Comparison of ENCODE assay signal across 8 cellular contexts in genomic region chr1:244865028-244865371, GRCh38. TPM values are rescaled to one million over a fixed set of nuclear protein-coding genes. Genes with fewer than 3 reads are reported as not detected.
A peak's percentile ranks its signal among the peaks of the same experiment; 100 is the strongest.
DNase-seq lines count a peak whose midpoint lies in the region; ATAC-seq and TF ChIP-seq lines count a peak whose summit lies in the region.

No MANE protein-coding gene starts in this region.

- H3K9me3 ChIP-seq in SU-DHL-6 (ENCODE audit: insufficient read depth, low read length) (no peaks in the 10 kb centered on the region), mesenchymal stem cell (ENCODE audit: control insufficient read depth, low read length) (no peaks in the 10 kb centered on the region), testis (no peaks in the 10 kb centered on the region)

- H4K8ac ChIP-seq in mesenchymal stem cell (ENCODE audit: low read length), result peak overlapping the region; percentile 81

- H3K27me3 ChIP-seq in SU-DHL-6 (ENCODE audit: low read length) (no peaks in the 10 kb centered on the region), mesenchymal stem cell (ENCODE audit: control insufficient read depth in 1 of 2, insufficient read depth in 1 of 2, low read length in 2 of 2) (no peaks in the 10 kb centered on the region), testis (no peaks in the 10 kb centered on the region)

- H2BK15ac ChIP-seq in mesenchymal stem cell (ENCODE audit: low read depth, poor library complexity, severe bottlenecking), result no peak overlapping the region

- peak; percentile 57 for DNase-seq in activated CD4-positive, alpha-beta T cell treated with anti-CD3 and anti-CD28 coated beads for 36 hours
- no peak for DNase-seq in activated CD4-positive, alpha-beta T cell treated with anti-CD3 and anti-CD28 coated beads for 1 hour
- DNase-seq in cerebellum (ENCODE audit: low spot score) (peak; percentile 13), mesenchymal stem cell (no peak), testis (peak; percentile 49), kidney glomerular epithelial cell (lab: John Stamatoyannopoulos, UW) (no peak)

- H3K18ac ChIP-seq in mesenchymal stem cell (ENCODE audit: low read depth in 1 of 2, low read length in 2 of 2), result peak overlapping the region; percentile 77 to 82

- H3K9me2 ChIP-seq in SU-DHL-6 (replicated peaks; ENCODE audit: insufficient read depth, low read length), result no peaks in the 10 kb centered on the region

- H3K23ac ChIP-seq in mesenchymal stem cell (ENCODE audit: low read length in 2 of 2), result no peak overlapping the region

- peaks cover 28% of the 10 kb centered on the region for H4K20me1 ChIP-seq in SU-DHL-6 (ENCODE audit: low read depth, low read length)

- intact Hi-C loops in activated CD4-positive, alpha-beta T cell treated with anti-CD3 and anti-CD28 coated beads for 36 hours (cut with DNase I, micrococcal nuclease), result loop anchor here (2.0 to 10.0 kb wide), 4 partner anchors 54 to 1610 kb away; partner anchors contain the start of genes CEP170 (in 1 of the 2) and SDCCAG8 (in 1 of the 2)
- intact Hi-C loops in testis (cut with DNase I; ENCODE audit: low total_unique reads), result loop anchor here (2.0 kb wide), 1 partner anchor 30 kb away; the partner anchor contains the start of gene COX20

- peak overlapping the region; percentile 11 for H4K91ac ChIP-seq in mesenchymal stem cell (ENCODE audit: low read length)

- POLR2A ChIA-PET in activated CD4-positive, alpha-beta T cell treated with anti-CD3 and anti-CD28 coated beads for 36 hours (lab: Charles Lee), result interaction anchor here (0.6 to 6.5 kb wide), 3 partner anchors 29 to 107 kb away, joined by 3 to 74 read pairs (median 5); partner anchors contain the start of gene COX20

- WGBS in mesenchymal stem cell, result 15% methylated on average over 9 of the region's 9 CpGs
- WGBS in testis, 2 donors, result 14 to 15% methylated on average over 9 of the region's 9 CpGs

- H3K27ac ChIP-seq in SU-DHL-6 (ENCODE audit: low read depth, low read length) (peak overlapping the region; percentile 62), mesenchymal stem cell (ENCODE audit: low read length, poor library complexity, severe bottlenecking) (peak overlapping the region; percentile 99), testis (peak overlapping the region; percentile 99 to 100)

- H3K79me1 ChIP-seq in mesenchymal stem cell (replicated peaks; ENCODE audit: low read length, poor library complexity, severe bottlenecking), result no peaks in the 10 kb centered on the region

- CTCF ChIA-PET in activated CD4-positive, alpha-beta T cell treated with anti-CD3 and anti-CD28 coated beads for 36 hours (lab: Charles Lee), result interaction anchor here (0.5 to 5.5 kb wide), 8 partner anchors 30 to 178 kb away, joined by 3 to 29 read pairs (median 3); partner anchors contain the start of gene COX20

- H3K4me1 Mint-ChIP-seq in activated CD4-positive, alpha-beta T cell treated with anti-CD3 and anti-CD28 coated beads for 36 hours, result peaks cover 28% of the 10 kb centered on the region

- no peak for TF ChIP-seq POLR2A in testis (IDR thresholded peaks at IDR 0.05)

- H3K79me2 ChIP-seq in SU-DHL-6 (ENCODE audit: insufficient read depth, low read length), result peaks cover 43% of the 10 kb centered on the region

- peaks cover 40% of the 10 kb centered on the region; the same call in 1 of the 2 replicates for H3F3A ChIP-seq in SU-DHL-6 (ENCODE audit: insufficient read depth)

- no peaks in the 10 kb centered on the region for H3K27me3 Mint-ChIP-seq in activated CD4-positive, alpha-beta T cell treated with anti-CD3 and anti-CD28 coated beads for 36 hours

- H2BK12ac ChIP-seq in mesenchymal stem cell (ENCODE audit: low read length in 2 of 2), result peak overlapping the region in 1 of 2 experiments; percentile 48

- H3K14ac ChIP-seq in mesenchymal stem cell (ENCODE audit: low read length in 2 of 2), result no peak overlapping the region

- H3K9ac ChIP-seq in SU-DHL-6 (ENCODE audit: low read length) (peak overlapping the region; percentile 99), mesenchymal stem cell (ENCODE audit: low read length) (peak overlapping the region; percentile 100)

- H3K4me1 ChIP-seq in mesenchymal stem cell (ENCODE audit: control insufficient read depth, insufficient read depth, low read depth, low read length) (peaks cover 3% of the 10 kb centered on the region), testis (peaks cover 9% of the 10 kb centered on the region)

- no peak overlapping the region for H2BK5ac ChIP-seq in mesenchymal stem cell (ENCODE audit: low read depth, low read length, poor library complexity, severe bottlenecking)

- H2AFZ ChIP-seq in SU-DHL-6 (ENCODE audit: low read depth, low read length, severe bottlenecking) (peak overlapping the region; percentile 77), mesenchymal stem cell (ENCODE audit: low read depth, low read length) (peak overlapping the region; percentile 10)

- peak overlapping the region; percentile 62 for H3K4me3 ChIP-seq in SU-DHL-6 (ENCODE audit: insufficient read depth, low read length, poor library complexity, severe bottlenecking)
- peak overlapping the region; percentile 18 to 98 for H3K4me3 ChIP-seq in mesenchymal stem cell (ENCODE audit: insufficient read depth in 1 of 2, low read depth in 1 of 2, low read length in 2 of 2)
- peak overlapping the region; percentile 88 to 91 for H3K4me3 ChIP-seq in testis

- peak overlapping the region; percentile 68 to 96 for H3K4ac ChIP-seq in mesenchymal stem cell (ENCODE audit: low read depth in 1 of 2, low read length in 2 of 2)

- H3K4me3 Mint-ChIP-seq in activated CD4-positive, alpha-beta T cell treated with anti-CD3 and anti-CD28 coated beads for 36 hours, result peak overlapping the region; percentile 100

- H2AK5ac ChIP-seq in mesenchymal stem cell (ENCODE audit: low read length, severe bottlenecking), result peak overlapping the region; percentile 37

- TF ChIP-seq CTCF in SU-DHL-6 (IDR thresholded peaks at IDR 0.05; ENCODE audit: insufficient read depth, low read length, poor library complexity, severe bottlenecking) (no peak), testis (IDR thresholded peaks at IDR 0.05) (no peak)

- no peaks in the 10 kb centered on the region for H3K9me3 Mint-ChIP-seq in activated CD4-positive, alpha-beta T cell treated with anti-CD3 and anti-CD28 coated beads for 36 hours (ENCODE audit: low read depth)

- H3K36me3 Mint-ChIP-seq in activated CD4-positive, alpha-beta T cell treated with anti-CD3 and anti-CD28 coated beads for 36 hours (ENCODE audit: low read depth), result peaks cover 37% of the 10 kb centered on the region

- no peak for ATAC-seq in activated CD4-positive, alpha-beta T cell treated with anti-CD3 and anti-CD28 coated beads for 36 hours
- ATAC-seq in GM19351 (IDR thresholded peaks at IDR 0.05; ENCODE audit: unreplicated experiment), result no peak

- peak overlapping the region; percentile 27 for H2BK120ac ChIP-seq in mesenchymal stem cell (ENCODE audit: low read depth, low read length)

- peaks cover 28% of the 10 kb centered on the region for H3K36me3 ChIP-seq in SU-DHL-6 (ENCODE audit: low read length)
- peaks cover 7 to 24% of the 10 kb centered on the region in 2 experiments for H3K36me3 ChIP-seq in mesenchymal stem cell (ENCODE audit: control insufficient read depth in 1 of 2, insufficient read depth in 2 of 2, low read depth in 1 of 2, low read length in 2 of 2)
- no peaks in the 10 kb centered on the region for H3K36me3 ChIP-seq in testis (ENCODE audit: low read depth, missing control alignments)

- peak overlapping the region; percentile 99 for H3K27ac Mint-ChIP-seq in activated CD4-positive, alpha-beta T cell treated with anti-CD3 and anti-CD28 coated beads for 36 hours

- H3K4me2 ChIP-seq in SU-DHL-6 (ENCODE audit: low read depth, low read length, poor library complexity, severe bottlenecking), result peak overlapping the region; percentile 93
- peak overlapping the region; percentile 74 for H3K4me2 ChIP-seq in mesenchymal stem cell (ENCODE audit: low read length, poor library complexity, severe bottlenecking)

RNA-seq across cellular contexts. Expression of gene HNRNPU, which starts 0.7 kb away (rescaled TPM):
- 100 to 1,000 TPM; 521 to 532 TPM for total RNA-seq in activated CD4-positive, alpha-beta T cell treated with anti-CD3 and anti-CD28 coated beads for 36 hours
- total RNA-seq in cerebellum (402 TPM), testis (100 to 1,000 TPM; 378 to 467 TPM)
- polyA plus RNA-seq in mesenchymal stem cell (2013, experiment 1 of 2), result 184 TPM
- 179 TPM for polyA plus RNA-seq in mesenchymal stem cell (2013, experiment 2 of 2)
- 303 TPM for polyA plus RNA-seq in testis (ENCODE audit: insufficient read depth, low read depth, low replicate concordance)

RNA-seq across cellular contexts. Expression of gene COX20, which starts 29.5 kb away (rescaled TPM):
- 10 to 100 TPM; 32.0 to 33.2 TPM for total RNA-seq in activated CD4-positive, alpha-beta T cell treated with anti-CD3 and anti-CD28 coated beads for 36 hours
- 65.5 TPM for total RNA-seq in cerebellum
- polyA plus RNA-seq in mesenchymal stem cell (2013, experiment 1 of 2), result 70.6 TPM
- polyA plus RNA-seq in mesenchymal stem cell (2013, experiment 2 of 2), result 71.2 TPM
- total RNA-seq in testis, result 10 to 100 TPM; 41.6 to 60.6 TPM
- polyA plus RNA-seq in testis (ENCODE audit: insufficient read depth, low read depth, low replicate concordance), result 52.3 TPM

Comparison
In these comparisons a context has a peak if more than half of its experiments do, and no peak if none do; other contexts are left out.
1. DNase-seq: peak in activated CD4-positive, alpha-beta T cell treated with anti-CD3 and anti-CD28 coated beads for 36 hours (single experiment), cerebellum (single experiment) and testis (single experiment); none in activated CD4-positive, alpha-beta T cell treated with anti-CD3 and anti-CD28 coated beads for 1 hour (single experiment), mesenchymal stem cell (single experiment) and kidney glomerular epithelial cell (single experiment).
2. Peak in every context shown above with its lines, with median percentiles within 50 percentile points of each other: H3K27ac ChIP-seq and H3K4me3 ChIP-seq.